Comparison of ENCODE assay signal across 8 cellular contexts in genomic region chr2:264493-265468, GRCh38. TPM values are rescaled to one million over a fixed set of nuclear protein-coding genes. Genes with fewer than 3 reads are reported as not detected.
A peak's percentile ranks its signal among the peaks of the same experiment; 100 is the strongest.
DNase-seq lines count a peak whose midpoint lies in the region; ATAC-seq and TF ChIP-seq lines count a peak whose summit lies in the region.

Gene ACP1, plus strand, starts transcription at chr2:264947. Its CDS starts 18 bp downstream, at chr2:264965.

- intact Hi-C loops in activated B cell treated with CpG ODN at 0.5 μM for 24 hours (cut with micrococcal nuclease) = loop anchor here (1.0 to 5.0 kb wide), 4 partner anchors 18 to 413 kb away; partner anchors contain the start of gene TMEM18

- H3K4me3 ChIP-seq in AG10803 (ENCODE audit: low read length) (peak within 1 kb of the TSS; percentile 90), cardiac fibroblast (replicated peaks in 1 of 2; ENCODE audit: low read depth in 2 of 2, low read length in 2 of 2) (peak within 1 kb of the TSS; percentile 91 to 93)

- DNase-seq in AG10803 (ENCODE audit: low read depth) (peak; percentile 89), NCI-H345 (lab: John Stamatoyannopoulos, UW) (peak; percentile 99), activated B cell treated with CpG ODN at 0.5 μM for 24 hours (peak; percentile 95), cardiac fibroblast (ENCODE audit: low read depth in 2 of 2) (peak; percentile 93 to 96), immature natural killer cell (peak; percentile 95 to 96 (median 96)), smooth muscle cell of the brain vasculature (ENCODE audit: low read depth, low spot score) (peak; percentile 89)

- peak within 1 kb of the TSS; percentile 93 for H3K4me3 Mint-ChIP-seq in activated B cell treated with CpG ODN at 0.5 μM for 24 hours
- H3K4me3 Mint-ChIP-seq in immature natural killer cell = peak within 1 kb of the TSS; percentile 93 to 96 (median 94)

- TF ChIP-seq CTCF in AG10803 (conservative IDR thresholded peaks at IDR 0.05; ENCODE audit: low read length) = no peak
- TF ChIP-seq CTCF in activated B cell treated with CpG ODN at 0.5 μM for 24 hours (IDR thresholded peaks at IDR 0.05) = no peak
- no peak for TF ChIP-seq CTCF in cardiac fibroblast (IDR thresholded peaks at IDR 0.05; ENCODE audit: low read depth, low read length)

- peak within 1 kb of the TSS; percentile 93 for H3K27ac Mint-ChIP-seq in activated B cell treated with CpG ODN at 0.5 μM for 24 hours
- peak within 1 kb of the TSS; percentile 89 to 97 (median 95) for H3K27ac Mint-ChIP-seq in immature natural killer cell

- no peaks in the 10 kb centered on the region for H3K9me3 Mint-ChIP-seq in activated B cell treated with CpG ODN at 0.5 μM for 24 hours
- no peaks in the 10 kb centered on the region for H3K9me3 Mint-ChIP-seq in immature natural killer cell

- ATAC-seq in GM19025 (IDR thresholded peaks at IDR 0.05; ENCODE audit: low read depth, unreplicated experiment) (peak; percentile 96), HG03280 (IDR thresholded peaks at IDR 0.05; ENCODE audit: unreplicated experiment) (peak; percentile 92), activated B cell treated with CpG ODN at 0.5 μM for 24 hours (ENCODE audit: low read depth) (peak; percentile 85)

- CTCF ChIA-PET in activated B cell treated with CpG ODN at 0.5 μM for 24 hours (lab: Charles Lee) = no interaction called here

- H3K36me3 Mint-ChIP-seq in activated B cell treated with CpG ODN at 0.5 μM for 24 hours (ENCODE audit: low read depth) = peaks cover 29% of the 10 kb centered on the region
- H3K36me3 Mint-ChIP-seq in immature natural killer cell = peaks cover 0 to 2% (median 0%) of the 10 kb centered on the region in 3 donors

- H3K4me1 Mint-ChIP-seq in activated B cell treated with CpG ODN at 0.5 μM for 24 hours (peaks cover 49% of the 10 kb centered on the region), immature natural killer cell (peaks cover 53 to 69% of the 10 kb centered on the region in 2 donors)

- POLR2A ChIA-PET in activated B cell treated with CpG ODN at 0.5 μM for 24 hours (lab: Charles Lee) = interaction anchor here (0.8 kb wide), 1 partner anchor 21 kb away, joined by 3 read pairs; no protein-coding TSS in a partner anchor

- H3K27me3 Mint-ChIP-seq in activated B cell treated with CpG ODN at 0.5 μM for 24 hours (no peaks in the 10 kb centered on the region), immature natural killer cell (ENCODE audit: low read depth in 3 of 3) (peaks cover 4 to 12% (median 6%) of the 10 kb centered on the region in 3 donors)

RNA-seq across cellular contexts. Expression of gene ACP1, which starts in this region (rescaled TPM):
- 80.1 and 81.8 TPM in 2 replicates for total RNA-seq in activated B cell treated with CpG ODN at 0.5 μM for 24 hours
- 100 to 1,000 TPM; 191 to 339 (median 197) TPM for polyA plus RNA-seq in immature natural killer cell

Comparison
In these comparisons a context has a peak if more than half of its experiments do, and no peak if none do; other contexts are left out.
1. Peak in every context shown above with its lines: DNase-seq, ATAC-seq and H3K4me3 ChIP-seq.